15 cellular contexts compared by ENCODE assay signal in genomic region chr15:69896606-69897005, GRCh38.
DNase-seq lines count a peak whose midpoint lies in the region; ATAC-seq and TF ChIP-seq lines count a peak whose summit lies in the region.
"Had no signal": no experiment of that assay in that cellular context is flagged by ENCODE, and none has a peak within 500 bp of the region (broad histone marks: within the 10 kb centered on the region; RNA-seq: fewer than 3 reads in every experiment).

No MANE protein-coding gene starts in this region.

- H3K27ac ChIP-seq in aorta (ENCODE audit: low read depth in 1 of 2, low read length in 2 of 2), result no peak overlapping the region
- H3K27ac ChIP-seq in neural progenitor cell, result no peak overlapping the region
- H3K27ac ChIP-seq: 22Rv1, BLaER1 had no signal

- no peaks in the 10 kb centered on the region for H3K36me3 ChIP-seq in aorta (ENCODE audit: control insufficient read depth in 1 of 2, insufficient read depth in 2 of 2, low read length in 1 of 2)
- H3K36me3 ChIP-seq in neural progenitor cell, result no peaks in the 10 kb centered on the region
- H3K36me3 ChIP-seq: BLaER1 had no signal

- no peaks in the 10 kb centered on the region for H4K20me1 ChIP-seq in neural progenitor cell (ENCODE audit: low read depth)
- H4K20me1 ChIP-seq: BLaER1 had no signal

- H3K27me3 Mint-ChIP-seq in neural progenitor cell (ENCODE audit: insufficient read depth, low read depth), result peaks cover 31% of the 10 kb centered on the region

- intact Hi-C loops in cardiac septum (cut with DNase I), result no loop called here
- intact Hi-C loops in left ventricle myocardium superior (cut with micrococcal nuclease), result no loop called here
- intact Hi-C loops in aorta (cut with DNase I), result no loop called here

- no peaks in the 10 kb centered on the region for H3K36me3 Mint-ChIP-seq in neural progenitor cell

- H3K27me3 ChIP-seq in aorta (ENCODE audit: control insufficient read depth in 1 of 2, insufficient read depth in 2 of 2, low read length in 1 of 2), result peaks cover 0 to 3% of the 10 kb centered on the region in 2 donors
- no peaks in the 10 kb centered on the region for H3K27me3 ChIP-seq in neural progenitor cell
- H3K27me3 ChIP-seq: BLaER1 had no signal

- H3K4me1 ChIP-seq in aorta (ENCODE audit: control insufficient read depth in 1 of 2, insufficient read depth in 2 of 2, low read length in 2 of 2) (no peaks in the 10 kb centered on the region), neural progenitor cell (peaks cover 5% of the 10 kb centered on the region)
- H3K4me1 ChIP-seq: Caco-2 had no signal

- H3K79me2 ChIP-seq in neural progenitor cell (ENCODE audit: low read depth), result no peaks in the 10 kb centered on the region

- H3K27ac Mint-ChIP-seq in neural progenitor cell, result no peak overlapping the region
- H3K27ac Mint-ChIP-seq: CD8-positive, alpha-beta memory T cell had no signal

- ATAC-seq in left ventricle myocardium superior (no peak), aorta (ENCODE audit: low FRiP score) (peak; percentile 4)

- H3K4me3 Mint-ChIP-seq in neural progenitor cell, result no peak overlapping the region

- H3K4me3 ChIP-seq in aorta (ENCODE audit: low read length in 2 of 2) (no peak overlapping the region), neural progenitor cell (no peak overlapping the region)
- H3K4me3 ChIP-seq: BLaER1 had no signal

- H3K4me1 Mint-ChIP-seq in neural progenitor cell, result peaks cover 20% of the 10 kb centered on the region
- H3K4me1 Mint-ChIP-seq: CD8-positive, alpha-beta memory T cell had no signal

- TF ChIP-seq CTCF in neural progenitor cell (IDR thresholded peaks at IDR 0.05), result no peak

- no peak overlapping the region for H2AFZ ChIP-seq in neural progenitor cell (replicated peaks)

- H3K9me3 Mint-ChIP-seq in neural progenitor cell, result peaks cover 7% of the 10 kb centered on the region
- H3K9me3 Mint-ChIP-seq: CD8-positive, alpha-beta memory T cell had no signal

- peak; percentile 12 for DNase-seq in cardiac septum (ENCODE audit: low spot score)
- DNase-seq in left ventricle myocardium superior, result no peak
- peak; percentile 18 for DNase-seq in dedifferentiated amniotic fluid mesenchymal stem cell (ENCODE audit: extremely low spot score)
- peak; percentile 63 for DNase-seq in kidney tubule cell (ENCODE audit: low spot score)
- no peak for DNase-seq in aorta
- no peak for DNase-seq in activated T-cell treated with anti-CD3 and anti-CD28 coated beads, Interleukin-2, amount 50 U/mL, for 1 hour
- no peak for DNase-seq in neural progenitor cell (ENCODE audit: low spot score)
- no peak for DNase-seq in stimulated activated CD4-positive, alpha-beta T cell treated with anti-CD3 and anti-CD28 coated beads, Interleukin-4, amount 100 ng/mL, for 1 hour
- DNase-seq: AML-193; Caco-2; CD8-positive, alpha-beta memory T cell; DMS53; HCEC 1CT had no signal

- H3K9ac ChIP-seq in neural progenitor cell, result no peak overlapping the region
- H3K9ac ChIP-seq: BLaER1 had no signal

- H3F3A ChIP-seq in neural progenitor cell (ENCODE audit: low read depth), result no peaks in the 10 kb centered on the region

- no peak overlapping the region for H3K4me2 ChIP-seq in neural progenitor cell
- H3K4me2 ChIP-seq: BLaER1 had no signal

- H3K9me3 ChIP-seq in aorta (ENCODE audit: control insufficient read depth, low read length) (peaks cover 1% of the 10 kb centered on the region), neural progenitor cell (ENCODE audit: low read depth) (no peaks in the 10 kb centered on the region)
- H3K9me3 ChIP-seq: BLaER1, Caco-2 had no signal

Comparison
In these comparisons a context has a peak if more than half of its experiments do, and no peak if none do; other contexts are left out.
1. DNase-seq: peak in cardiac septum (single experiment), dedifferentiated amniotic fluid mesenchymal stem cell (single experiment) and kidney tubule cell (single experiment); none in left ventricle myocardium superior (single experiment), aorta (0 of 2), activated T-cell treated with anti-CD3 and anti-CD28 coated beads, Interleukin-2, amount 50 U/mL, for 1 hour (single experiment), neural progenitor cell (single experiment) and stimulated activated CD4-positive, alpha-beta T cell treated with anti-CD3 and anti-CD28 coated beads, Interleukin-4, amount 100 ng/mL, for 1 hour (single experiment).